ENCODE assay signal across 10 cellular contexts in the genomic region with DNA sequence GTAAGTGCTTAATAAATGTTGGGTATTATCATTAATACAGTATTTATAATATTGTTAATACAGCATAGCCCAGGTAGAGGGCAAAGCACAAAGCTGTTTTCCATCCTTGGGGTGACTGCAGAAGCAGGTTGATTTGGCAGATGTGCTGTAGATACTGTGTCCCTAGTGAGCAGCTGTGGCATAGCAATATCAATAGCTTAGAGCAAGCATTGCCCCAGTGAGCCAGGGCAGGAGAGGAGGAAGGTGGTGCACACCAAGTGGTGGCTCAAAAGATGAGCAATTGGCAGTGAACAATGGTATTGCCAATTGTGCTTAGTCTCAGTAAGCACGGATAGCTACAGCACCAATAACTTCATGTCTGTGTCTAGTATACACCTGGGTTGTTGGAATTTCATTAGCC. TPM values are rescaled to one million over a fixed set of nuclear protein-coding genes. Genes with fewer than 3 reads are reported as not detected.
DNase-seq lines count a peak whose midpoint lies in the region; ATAC-seq, FAIRE-seq and TF ChIP-seq lines count a peak whose summit lies in the region.
"Not testable (repeated sequence)": the region's sequence is repeated elsewhere in the genome, so short reads cannot be mapped to it uniquely, and the experiment has no call there.
"Had no signal": no experiment of that assay in that cellular context is flagged by ENCODE, and none has a peak within 500 bp of the region (broad histone marks: within the 10 kb centered on the region; RNA-seq: fewer than 3 reads in every experiment).

No MANE protein-coding gene starts in this region.

- not testable (repeated sequence) for H3K4me3 Mint-ChIP-seq in CD4-positive, alpha-beta T cell; activated CD8-positive, alpha-beta memory T cell treated with anti-CD3 and anti-CD28 coated beads, Interleukin-2, amount 10 ng/mL, durations not matched to agents 7 days and 5 days; naive thymus-derived CD4-positive, alpha-beta T cell

- not testable (repeated sequence) for H3K27ac ChIP-seq in CD4-positive, alpha-beta T cell (ENCODE audit: low read depth, low read length); foreskin keratinocyte; naive thymus-derived CD4-positive, alpha-beta T cell (ENCODE audit: low read depth, low read length)

- FAIRE-seq in urothelium cell line (lab: Jason Lieb, UNC), result peak; percentile 89

- H3K4me3 ChIP-seq in naive thymus-derived CD4-positive, alpha-beta T cell (ENCODE audit: low read length), result not testable (repeated sequence)

- not testable (repeated sequence) for H3K27ac Mint-ChIP-seq in CD4-positive, alpha-beta T cell; activated CD8-positive, alpha-beta memory T cell treated with anti-CD3 and anti-CD28 coated beads, Interleukin-2, amount 10 ng/mL, durations not matched to agents 7 days and 5 days; naive thymus-derived CD4-positive, alpha-beta T cell

- DNase-seq in CD4-positive, alpha-beta T cell; activated CD8-positive, alpha-beta memory T cell treated with anti-CD3 and anti-CD28 coated beads, Interleukin-2, amount 10 ng/mL, durations not matched to agents 7 days and 5 days; foreskin keratinocyte; naive thymus-derived CD4-positive, alpha-beta T cell; urothelium cell line (ENCODE audit: low spot score): not testable (repeated sequence)

- H3K9me3 Mint-ChIP-seq in CD4-positive, alpha-beta T cell; activated CD8-positive, alpha-beta memory T cell treated with anti-CD3 and anti-CD28 coated beads, Interleukin-2, amount 10 ng/mL, durations not matched to agents 7 days and 5 days (ENCODE audit: low read depth); naive thymus-derived CD4-positive, alpha-beta T cell: not testable (repeated sequence)

- H3K36me3 Mint-ChIP-seq in CD4-positive, alpha-beta T cell (ENCODE audit: low read depth); activated CD8-positive, alpha-beta memory T cell treated with anti-CD3 and anti-CD28 coated beads, Interleukin-2, amount 10 ng/mL, durations not matched to agents 7 days and 5 days; naive thymus-derived CD4-positive, alpha-beta T cell: not testable (repeated sequence)

- intact Hi-C loops in CD4-positive, alpha-beta T cell (cut with DNase I, micrococcal nuclease), result not testable (repeated sequence)
- intact Hi-C loops in naive thymus-derived CD4-positive, alpha-beta T cell (cut with micrococcal nuclease), result loop anchor here in 1 of 2 donors (10.0 kb wide), 1 partner anchor 1582 kb away; a partner anchor contains a TSS

- not testable (repeated sequence) for H3K4me1 ChIP-seq in foreskin keratinocyte; naive thymus-derived CD4-positive, alpha-beta T cell (ENCODE audit: control insufficient read depth in 2 of 2, insufficient read depth in 2 of 2, low read length in 2 of 2)

- peak; percentile 90 for ATAC-seq in CD4-positive, alpha-beta T cell (ENCODE audit: poor library complexity)
- peak; percentile 41 for ATAC-seq in GM18907 (IDR thresholded peaks at IDR 0.05; ENCODE audit: unreplicated experiment)
- ATAC-seq in HG03280 (IDR thresholded peaks at IDR 0.05; ENCODE audit: unreplicated experiment), result peak; percentile 48
- ATAC-seq in SK-N-SH treated with all-trans-retinoic acid at 6 μM for 48 hours, result peak; percentile 47; the same call in 2 of the 3 replicates
- peak; percentile 49 for ATAC-seq in activated CD8-positive, alpha-beta memory T cell treated with anti-CD3 and anti-CD28 coated beads, Interleukin-2, amount 10 ng/mL, durations not matched to agents 7 days and 5 days
- ATAC-seq in foreskin keratinocyte, result peak; percentile 57
- ATAC-seq in naive thymus-derived CD4-positive, alpha-beta T cell, result peak; percentile 81

- POLR2A ChIA-PET in CD4-positive, alpha-beta T cell (lab: Charles Lee); naive thymus-derived CD4-positive, alpha-beta T cell (lab: Charles Lee): not testable (repeated sequence)

- H3K9me3 ChIP-seq in CD4-positive, alpha-beta T cell (ENCODE audit: control insufficient read depth, low read length); naive thymus-derived CD4-positive, alpha-beta T cell (ENCODE audit: control insufficient read depth in 2 of 3, low read length in 3 of 3): not testable (repeated sequence)

- H3K4me1 Mint-ChIP-seq in CD4-positive, alpha-beta T cell (ENCODE audit: low read depth); activated CD8-positive, alpha-beta memory T cell treated with anti-CD3 and anti-CD28 coated beads, Interleukin-2, amount 10 ng/mL, durations not matched to agents 7 days and 5 days; naive thymus-derived CD4-positive, alpha-beta T cell: not testable (repeated sequence)

- CTCF ChIA-PET in CD4-positive, alpha-beta T cell (lab: Charles Lee); activated CD8-positive, alpha-beta memory T cell treated with anti-CD3 and anti-CD28 coated beads, Interleukin-2, amount 10 ng/mL, durations not matched to agents 7 days and 5 days (lab: Charles Lee); naive thymus-derived CD4-positive, alpha-beta T cell (lab: Charles Lee): not testable (repeated sequence)

- H3K27me3 ChIP-seq in CD4-positive, alpha-beta T cell (ENCODE audit: control insufficient read depth, insufficient read depth, low read length), result peaks cover 14% of the 10 kb centered on the region
- peaks cover 51% of the 10 kb centered on the region for H3K27me3 ChIP-seq in foreskin keratinocyte
- not testable (repeated sequence) for H3K27me3 ChIP-seq in naive thymus-derived CD4-positive, alpha-beta T cell (ENCODE audit: control insufficient read depth in 2 of 2, insufficient read depth in 2 of 2, low read length in 2 of 2)

- H3K27me3 Mint-ChIP-seq in CD4-positive, alpha-beta T cell, result peaks cover 42% of the 10 kb centered on the region
- H3K27me3 Mint-ChIP-seq in activated CD8-positive, alpha-beta memory T cell treated with anti-CD3 and anti-CD28 coated beads, Interleukin-2, amount 10 ng/mL, durations not matched to agents 7 days and 5 days, result peaks cover 67% of the 10 kb centered on the region
- peaks cover 11 to 69% (median 24%) of the 10 kb centered on the region in 5 donors for H3K27me3 Mint-ChIP-seq in naive thymus-derived CD4-positive, alpha-beta T cell

- not testable (repeated sequence) for H3K36me3 ChIP-seq in naive thymus-derived CD4-positive, alpha-beta T cell (ENCODE audit: control insufficient read depth in 2 of 3, insufficient read depth in 3 of 3, low read length in 3 of 3)

- not testable (repeated sequence) for TF ChIP-seq CTCF in CD4-positive, alpha-beta T cell (IDR thresholded peaks at IDR 0.05); foreskin keratinocyte (conservative IDR thresholded peaks at IDR 0.05)

RNA-seq across cellular contexts. Expression of a gene that starts 5.8 kb away (rescaled TPM):
- 10 to 100 TPM; 21.3 to 24.4 TPM for total RNA-seq in CD4-positive, alpha-beta T cell
- 10 to 100 TPM; 47.4 to 79.3 TPM for total RNA-seq in activated CD8-positive, alpha-beta memory T cell treated with anti-CD3 and anti-CD28 coated beads, Interleukin-2, amount 10 ng/mL, durations not matched to agents 7 days and 5 days
- total RNA-seq in foreskin keratinocyte, result 26.3 and 27.6 TPM in 2 replicates
- 6.3 and 8.0 TPM in 2 replicates for polyA plus RNA-seq in foreskin keratinocyte
- 10 to 100 TPM; 24.6 to 48.1 (median 37.3) TPM for total RNA-seq in naive thymus-derived CD4-positive, alpha-beta T cell
- 1 to 10 TPM; 5.3 to 7.5 TPM for polyA plus RNA-seq in naive thymus-derived CD4-positive, alpha-beta T cell

RNA-seq across cellular contexts. Expression of a gene that starts 25.1 kb away (rescaled TPM):
- total RNA-seq in CD4-positive, alpha-beta T cell, result not detected
- not detected for total RNA-seq in activated CD8-positive, alpha-beta memory T cell treated with anti-CD3 and anti-CD28 coated beads, Interleukin-2, amount 10 ng/mL, durations not matched to agents 7 days and 5 days
- total RNA-seq in foreskin keratinocyte, result not detected in 2 replicates
- polyA plus RNA-seq in foreskin keratinocyte, result not detected in 2 replicates
- not detected for total RNA-seq in naive thymus-derived CD4-positive, alpha-beta T cell
- polyA plus RNA-seq in naive thymus-derived CD4-positive, alpha-beta T cell, result not detected
- total RNA-seq: GM23248, Right ventricle myocardium inferior had no signal
- polyA plus RNA-seq: GM23248 had no signal
